1 cellular context compared by ENCODE assay signal in the genomic region with DNA sequence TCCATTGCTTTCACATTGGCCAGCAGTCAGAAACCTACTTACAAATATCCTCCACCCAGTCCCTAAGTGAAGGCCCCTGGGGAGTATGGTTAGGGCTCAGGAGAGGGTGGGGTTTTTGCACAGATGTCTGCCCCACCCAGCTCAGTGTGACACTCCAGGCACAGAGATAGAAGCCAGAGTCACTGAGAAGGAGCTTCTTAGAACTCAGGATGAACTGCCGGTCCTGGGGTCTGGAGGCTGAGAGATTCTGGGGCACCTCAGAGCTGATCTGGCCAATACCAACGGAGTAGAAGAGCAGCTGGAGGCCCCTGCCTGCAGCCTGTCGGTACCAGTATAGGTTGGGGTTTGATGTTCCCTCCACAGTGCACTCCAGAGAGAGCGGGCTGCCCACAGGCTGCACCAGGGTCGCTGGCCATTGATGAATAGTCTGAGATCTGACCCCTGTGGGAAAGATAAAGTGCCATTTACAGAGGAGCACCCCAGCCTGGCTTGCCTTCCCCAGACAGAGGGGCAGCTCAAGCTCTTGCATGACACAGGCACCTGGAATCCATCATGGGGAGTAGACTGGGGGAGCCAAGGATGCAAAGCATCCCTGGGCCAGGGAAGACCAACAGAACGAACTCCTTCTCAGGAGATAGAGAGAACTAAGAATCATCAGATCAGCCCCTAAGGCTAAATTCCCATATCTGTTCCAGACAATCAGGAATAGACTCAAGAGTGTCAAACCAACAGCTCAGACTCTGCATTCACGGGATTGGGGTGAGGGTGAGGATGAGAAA.
A peak's percentile ranks its signal among the peaks of the same experiment; 100 is the strongest.
TF ChIP-seq lines count a peak whose summit lies in the region.

No MANE protein-coding gene starts in this region.

TF ChIP-seq in K562, 482 proteins besides CTCF, POLR2A, EP300 and RAD21:
- TF ChIP-seq ZFP36 (IDR thresholded peaks at IDR 0.05; ENCODE audit: low read depth, low read length, partially characterized antibody) (no peak), ZBTB17 (CRISPR knock-in tag; IDR thresholded peaks at IDR 0.05) (peak; percentile 85)
